Comparison of ENCODE assay signal across 15 cellular contexts in the genomic region with DNA sequence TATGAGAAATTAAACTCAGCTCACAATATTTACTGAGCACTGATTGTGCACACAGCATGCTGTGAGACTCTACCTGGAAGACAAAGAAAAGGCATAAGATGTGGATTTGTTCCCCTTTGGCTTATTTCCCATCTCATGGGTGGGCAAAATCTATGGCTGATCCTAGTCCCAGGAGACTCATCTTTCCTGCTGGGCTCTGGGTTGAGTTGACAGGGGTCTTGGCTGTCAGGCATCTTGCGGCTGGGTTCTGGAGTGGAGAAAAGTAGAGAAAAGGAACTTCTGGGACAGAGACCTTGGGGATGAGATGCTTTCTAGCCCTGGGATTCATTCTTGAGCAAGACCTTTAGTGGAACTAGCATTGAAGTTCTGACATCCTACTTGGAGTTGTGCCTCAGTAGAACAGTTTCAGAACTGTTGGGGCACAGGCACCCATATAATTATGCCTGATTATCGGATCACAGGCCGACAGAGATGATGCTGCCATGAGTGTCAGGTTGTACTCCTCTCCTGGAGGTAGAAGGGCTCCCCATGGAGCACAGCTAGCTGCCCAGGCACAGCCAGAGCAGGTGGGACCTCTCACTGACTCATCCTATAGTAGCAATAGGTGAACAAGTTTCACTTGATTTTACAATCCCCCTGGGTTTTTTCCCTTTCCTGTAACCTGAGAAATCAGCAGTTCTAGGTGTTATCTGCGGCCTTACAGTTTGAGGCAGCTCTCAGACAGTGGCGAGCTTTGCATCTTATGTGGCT.
DNase-seq lines count a peak whose midpoint lies in the region; ATAC-seq and TF ChIP-seq lines count a peak whose summit lies in the region.
"Had no signal": no experiment of that assay in that cellular context is flagged by ENCODE, and none has a peak within 500 bp of the region (broad histone marks: within the 10 kb centered on the region; RNA-seq: fewer than 3 reads in every experiment).

No MANE protein-coding gene starts in this region.

- H4K91ac ChIP-seq in neuronal stem cell (ENCODE audit: low read depth, low read length, poor library complexity): no peak overlapping the region

- TF ChIP-seq CTCF in BE2C (IDR thresholded peaks at IDR 0.05; ENCODE audit: low read depth, low read length) (no peak), Loucy (conservative IDR thresholded peaks at IDR 0.05; ENCODE audit: low read length) (no peak)

- no CpG with 5 or more reads among the region's 5 CpGs for WGBS in neuronal stem cell (ENCODE audit: extremely low coverage in 2 of 2, insufficient read length in 2 of 2, insufficient replicate concordance in 1 of 2), 2 donors

- no peak overlapping the region for H2AK5ac ChIP-seq in neuronal stem cell (ENCODE audit: low read depth, low read length)

- no peak overlapping the region for H3K27ac ChIP-seq in neuronal stem cell (replicated peaks; ENCODE audit: low read length)
- H3K27ac ChIP-seq: C4-2B had no signal

- H3K79me2 ChIP-seq in Loucy (ENCODE audit: insufficient read depth, low read length): no peaks in the 10 kb centered on the region

- no peak overlapping the region for H3K14ac ChIP-seq in neuronal stem cell (ENCODE audit: low read length)

- H2AFZ ChIP-seq in Loucy (ENCODE audit: low read length) (no peak overlapping the region), neuronal stem cell (ENCODE audit: low read length) (no peak overlapping the region)

- no peak overlapping the region for H2BK5ac ChIP-seq in neuronal stem cell (ENCODE audit: low read length)

- H3K23ac ChIP-seq in neuronal stem cell (ENCODE audit: low read depth, low read length, poor library complexity): no peak overlapping the region

- H3K9me2 ChIP-seq in Loucy (replicated peaks; ENCODE audit: low read depth, low read length): no peaks in the 10 kb centered on the region

- H3K4me1 ChIP-seq in BE2C (peaks cover 13% of the 10 kb centered on the region), Loucy (ENCODE audit: insufficient read depth, low read length, poor library complexity, severe bottlenecking) (peaks cover 36% of the 10 kb centered on the region), neuronal stem cell (ENCODE audit: control insufficient read depth in 2 of 2, insufficient read depth in 1 of 2, low read depth in 1 of 2, low read length in 2 of 2) (peaks cover 11 to 24% of the 10 kb centered on the region in 2 donors)
- H3K4me1 ChIP-seq: HAP-1 had no signal

- H3K4me2 ChIP-seq in Loucy (ENCODE audit: low read depth, low read length, poor library complexity, severe bottlenecking): peak overlapping the region; percentile 39
- no peak overlapping the region for H3K4me2 ChIP-seq in neuronal stem cell (ENCODE audit: insufficient read depth, low read length, poor library complexity, severe bottlenecking)

- no peak overlapping the region for H3K4ac ChIP-seq in neuronal stem cell (ENCODE audit: low read length)

- H4K8ac ChIP-seq in neuronal stem cell (ENCODE audit: low read depth, low read length): no peak overlapping the region

- H4K20me1 ChIP-seq in Loucy (ENCODE audit: insufficient read depth, low read length, poor library complexity, severe bottlenecking): no peaks in the 10 kb centered on the region

- no peaks in the 10 kb centered on the region for H3F3A ChIP-seq in Loucy (ENCODE audit: low read depth)

- H3K27me3 ChIP-seq in BE2C (no peaks in the 10 kb centered on the region), Loucy (ENCODE audit: insufficient read depth, low read length, poor library complexity, severe bottlenecking) (no peaks in the 10 kb centered on the region), neuronal stem cell (ENCODE audit: control insufficient read depth in 3 of 3, insufficient read depth in 3 of 3, low read depth in 1 of 3, low read length in 3 of 3) (no peaks in the 10 kb centered on the region)

- peak overlapping the region; percentile 17 for H2BK12ac ChIP-seq in neuronal stem cell (ENCODE audit: low read length)

- ATAC-seq in HG02588 (IDR thresholded peaks at IDR 0.05; ENCODE audit: unreplicated experiment): no peak
- ATAC-seq in HG03159 (IDR thresholded peaks at IDR 0.05; ENCODE audit: unreplicated experiment): no peak

- no peak overlapping the region for H2BK15ac ChIP-seq in neuronal stem cell (ENCODE audit: low read length)

- no peaks in the 10 kb centered on the region for H3K79me1 ChIP-seq in neuronal stem cell (ENCODE audit: low read depth, low read length)

- H2BK120ac ChIP-seq in neuronal stem cell (ENCODE audit: low read depth, low read length): no peak overlapping the region

- peak; percentile 98 for DNase-seq in BE2C
- DNase-seq in NCI-H526 treated with DMSO at 0.1 percent for 48 hours (lab: John Stamatoyannopoulos, UW): peak; percentile 99
- no peak for DNase-seq in neuronal stem cell (ENCODE audit: low spot score)
- no peak for DNase-seq in activated CD4-positive, CD25-positive, alpha-beta regulatory T cell (lab: John Stamatoyannopoulos, UW)
- DNase-seq: CD4-positive, alpha-beta memory T cell; DMS153; DND-41; GDM1; HFFc6; IMR-90 had no signal

- no peak overlapping the region for H3K4me3 ChIP-seq in BE2C (ENCODE audit: low read depth, low read length)
- H3K4me3 ChIP-seq in Loucy (ENCODE audit: low read length, poor library complexity, severe bottlenecking): no peak overlapping the region
- H3K4me3 ChIP-seq in neuronal stem cell (ENCODE audit: low read length in 2 of 2): no peak overlapping the region
- H3K4me3 ChIP-seq: HAP-1 had no signal

- H3K18ac ChIP-seq in neuronal stem cell (ENCODE audit: low read length): no peak overlapping the region

- peak overlapping the region; percentile 44 for H3K9ac ChIP-seq in Loucy (ENCODE audit: low read depth, low read length, poor library complexity, severe bottlenecking)
- H3K9ac ChIP-seq in neuronal stem cell (ENCODE audit: low read depth, low read length, poor library complexity): no peak overlapping the region

- H3K9me3 ChIP-seq in BE2C (peaks cover 2% of the 10 kb centered on the region; the same call in 1 of the 2 replicates), Loucy (ENCODE audit: insufficient read depth, low read depth, low read length) (no peaks in the 10 kb centered on the region), neuronal stem cell (replicated peaks in 1 of 2; ENCODE audit: control insufficient read depth in 2 of 2, insufficient read depth in 1 of 2, low read depth in 1 of 2, low read length in 2 of 2) (no peaks in the 10 kb centered on the region)
- H3K9me3 ChIP-seq: HAP-1 had no signal

- H3K36me3 ChIP-seq in BE2C (no peaks in the 10 kb centered on the region), Loucy (ENCODE audit: insufficient read depth, low read length) (no peaks in the 10 kb centered on the region), neuronal stem cell (replicated peaks in 1 of 2; ENCODE audit: control insufficient read depth in 2 of 2, insufficient read depth in 2 of 2, low read length in 2 of 2) (no peaks in the 10 kb centered on the region)
- H3K36me3 ChIP-seq: HAP-1 had no signal

Comparison
In these comparisons a context has a peak if more than half of its experiments do, and no peak if none do; other contexts are left out.
1. DNase-seq: peak in BE2C (single experiment) and NCI-H526 treated with DMSO at 0.1 percent for 48 hours (single experiment); none in neuronal stem cell (single experiment) and activated CD4-positive, CD25-positive, alpha-beta regulatory T cell (0 of 4).